ENCODE assay signal across 8 cellular contexts in the genomic region with DNA sequence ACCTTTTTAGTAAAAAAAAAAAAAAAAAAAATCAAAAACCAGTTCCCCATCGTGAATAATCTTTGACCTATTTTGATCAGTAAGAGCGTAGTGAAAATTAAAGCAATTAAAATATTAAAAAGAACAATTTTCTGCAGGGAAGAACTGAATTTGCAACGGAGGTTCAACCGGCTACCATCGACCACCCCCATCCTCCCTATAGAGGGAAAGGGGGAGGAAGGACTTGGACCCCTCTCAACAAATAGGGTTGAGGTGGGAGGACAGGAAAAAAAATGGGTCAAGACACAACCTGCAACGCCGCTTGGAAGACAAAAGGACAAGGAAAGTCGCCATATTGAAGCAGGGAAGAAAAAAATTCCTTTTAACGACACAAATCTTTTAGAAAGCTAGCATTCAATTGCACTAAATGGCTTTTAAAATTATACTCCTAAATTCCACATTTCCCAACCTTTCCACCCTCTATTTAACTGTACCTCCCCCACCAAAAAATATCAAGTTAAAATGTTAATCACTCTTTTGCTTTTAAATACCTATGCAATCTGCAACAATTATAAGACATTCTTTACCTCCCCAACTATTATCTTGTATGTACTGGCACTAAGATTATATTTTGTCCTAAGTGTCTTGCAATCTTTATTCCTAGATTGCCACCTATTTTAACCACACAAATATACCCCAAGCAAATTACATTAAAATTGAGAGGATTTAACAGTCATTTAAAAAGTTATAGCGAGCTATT. TPM values are rescaled to one million over a fixed set of nuclear protein-coding genes. Genes with fewer than 3 reads are reported as not detected.
A peak's percentile ranks its signal among the peaks of the same experiment; 100 is the strongest.
DNase-seq lines count a peak whose midpoint lies in the region; ATAC-seq and TF ChIP-seq lines count a peak whose summit lies in the region.

No MANE protein-coding gene starts in this region.

- intact Hi-C loops in adrenal gland (cut with DNase I): no loop called here

- H4K20me1 ChIP-seq in OCI-LY1 (ENCODE audit: insufficient read depth, low read length): no peaks in the 10 kb centered on the region

- no peak for TF ChIP-seq POLR2A in adrenal gland (IDR thresholded peaks at IDR 0.05)

- TF ChIP-seq CTCF in OCI-LY1 (IDR thresholded peaks at IDR 0.05; ENCODE audit: low read length): no peak
- TF ChIP-seq CTCF in adrenal gland (IDR thresholded peaks at IDR 0.05): no peak
- TF ChIP-seq CTCF in right atrium auricular region (IDR thresholded peaks at IDR 0.05): no peak
- TF ChIP-seq CTCF in progenitor cell of endocrine pancreas (IDR thresholded peaks at IDR 0.05; ENCODE audit: unreplicated experiment): no peak

- H3K4me3 ChIP-seq in HUES6 (ENCODE audit: low read depth, low read length): peak overlapping the region; percentile 82
- H3K4me3 ChIP-seq in OCI-LY1 (ENCODE audit: low read depth, low read length, poor library complexity, severe bottlenecking): peak overlapping the region; percentile 97
- peak overlapping the region in 3 of 4 donors; percentile 61 to 81 (median 73) for H3K4me3 ChIP-seq in adrenal gland
- peak overlapping the region; percentile 78 to 95 for H3K4me3 ChIP-seq in right atrium auricular region

- peaks cover 34% of the 10 kb centered on the region for H3K4me1 Mint-ChIP-seq in progenitor cell of endocrine pancreas (ENCODE audit: low read depth)

- ATAC-seq in GM19463 (IDR thresholded peaks at IDR 0.05; ENCODE audit: unreplicated experiment) (no peak), GM18907 (IDR thresholded peaks at IDR 0.05; ENCODE audit: unreplicated experiment) (no peak)

- no peak overlapping the region for H2AFZ ChIP-seq in OCI-LY1 (ENCODE audit: low read length)

- H3K79me2 ChIP-seq in OCI-LY1 (ENCODE audit: insufficient read depth, low read length): peaks cover 42% of the 10 kb centered on the region

- no peaks in the 10 kb centered on the region for H3K9me3 Mint-ChIP-seq in progenitor cell of endocrine pancreas (ENCODE audit: low read depth)

- H3K9ac ChIP-seq in HUES6 (ENCODE audit: low read length) (peak overlapping the region; percentile 98), OCI-LY1 (ENCODE audit: low read length) (peak overlapping the region; percentile 99)

- peak overlapping the region; percentile 88 for H3K4me2 ChIP-seq in OCI-LY1 (ENCODE audit: low read length)

- H3K9me3 ChIP-seq in HUES6 (ENCODE audit: control insufficient read depth, insufficient read depth, low read depth, low read length) (no peaks in the 10 kb centered on the region), OCI-LY1 (ENCODE audit: low read length) (no peaks in the 10 kb centered on the region), adrenal gland (replicated peaks in 1 of 3) (no peaks in the 10 kb centered on the region), right atrium auricular region (no peaks in the 10 kb centered on the region)

- DNase-seq in COR-L47 (lab: John Stamatoyannopoulos, UW) (peak; percentile 51), adrenal gland (peak in 6 of 7 donors; percentile 48 to 81 (median 56)), right atrium auricular region (ENCODE audit: low spot score) (no peak), progenitor cell of endocrine pancreas (ENCODE audit: low spot score, unreplicated experiment) (no peak)

- peaks cover 25% of the 10 kb centered on the region for H3K36me3 Mint-ChIP-seq in progenitor cell of endocrine pancreas (ENCODE audit: insufficient read depth)

- peaks cover 23% of the 10 kb centered on the region for H3K4me1 ChIP-seq in HUES6 (ENCODE audit: control insufficient read depth, insufficient read depth, low read length)
- peaks cover 44% of the 10 kb centered on the region for H3K4me1 ChIP-seq in OCI-LY1 (ENCODE audit: insufficient read depth, low read length, severe bottlenecking)
- H3K4me1 ChIP-seq in adrenal gland (replicated peaks in 1 of 2): peaks cover 10 to 51% of the 10 kb centered on the region in 2 donors
- peaks cover 0 to 58% of the 10 kb centered on the region in 2 donors for H3K4me1 ChIP-seq in right atrium auricular region

- peaks cover 46% of the 10 kb centered on the region for H3K36me3 ChIP-seq in HUES6 (ENCODE audit: control insufficient read depth, insufficient read depth, low read length)
- peaks cover 73% of the 10 kb centered on the region for H3K36me3 ChIP-seq in OCI-LY1 (ENCODE audit: insufficient read depth, low read length)
- H3K36me3 ChIP-seq in adrenal gland (replicated peaks in 1 of 2): peaks cover 0 to 27% of the 10 kb centered on the region in 2 donors
- H3K36me3 ChIP-seq in right atrium auricular region: peaks cover 27% of the 10 kb centered on the region

- H3F3A ChIP-seq in OCI-LY1 (ENCODE audit: insufficient read depth, low read length): 0 out of 2 replicates have a peak, but pooled peaks cover 2% of the 10 kb centered on the region

- H3K27me3 ChIP-seq in HUES6 (ENCODE audit: control insufficient read depth, insufficient read depth, low read length) (no peaks in the 10 kb centered on the region), OCI-LY1 (ENCODE audit: insufficient read depth, low read length) (no peaks in the 10 kb centered on the region), adrenal gland (no peaks in the 10 kb centered on the region), right atrium auricular region (no peaks in the 10 kb centered on the region)

- 0 to 1% (median 0%) methylated on average over 10 of the region's 10 CpGs for WGBS in adrenal gland, 4 donors

- H3K4me3 Mint-ChIP-seq in progenitor cell of endocrine pancreas (ENCODE audit: low read depth): peak overlapping the region; percentile 100

- peak overlapping the region; percentile 100 for H3K27ac Mint-ChIP-seq in progenitor cell of endocrine pancreas

- H3K27me3 Mint-ChIP-seq in progenitor cell of endocrine pancreas: no peaks in the 10 kb centered on the region

- H3K9me2 ChIP-seq in OCI-LY1 (ENCODE audit: low read depth, low read length): no peaks in the 10 kb centered on the region

- H3K27ac ChIP-seq in HUES6 (ENCODE audit: low read depth, low read length): peak overlapping the region; percentile 96
- peak overlapping the region; percentile 93 for H3K27ac ChIP-seq in OCI-LY1 (ENCODE audit: low read depth, low read length, poor library complexity, severe bottlenecking)
- H3K27ac ChIP-seq in adrenal gland: peak overlapping the region; percentile 89 to 96 (median 95)
- H3K27ac ChIP-seq in right atrium auricular region: peak overlapping the region; percentile 97

RNA-seq across cellular contexts. Expression of a gene that starts 1.7 kb away (rescaled TPM):
- total RNA-seq in adrenal gland (100 to 1,000 TPM in 1 of 8 donors, 10 to 100 TPM in 7; 33.3 to 102 (median 72.0) TPM), right atrium auricular region (10 to 100 TPM; 18.4 to 20.6 TPM), progenitor cell of endocrine pancreas (141 and 142 TPM in 2 replicates)
- polyA plus RNA-seq in adrenal gland: 10 to 100 TPM; 28.8 to 99.1 (median 61.1) TPM

RNA-seq across cellular contexts. Expression of a gene that starts 2.3 kb away (rescaled TPM):
- total RNA-seq in adrenal gland: 100 to 1,000 TPM in 1 of 8 donors, 10 to 100 TPM in 7; 51.0 to 105 (median 74.8) TPM
- polyA plus RNA-seq in adrenal gland: 10 to 100 TPM; 43.0 to 90.5 (median 48.5) TPM
- total RNA-seq in right atrium auricular region: 10 to 100 TPM; 65.6 to 87.7 TPM
- total RNA-seq in progenitor cell of endocrine pancreas: 27.5 and 28.2 TPM in 2 replicates

RNA-seq across cellular contexts. Expression of a gene that starts 11.3 kb away (rescaled TPM):
- total RNA-seq in adrenal gland (10 to 100 TPM in 1 of 8 donors, 1 to 10 TPM in 6, under 1 TPM in 1; 0.78 to 10.1 (median 5.9) TPM), right atrium auricular region (1 to 10 TPM; 1.6 to 1.8 TPM), progenitor cell of endocrine pancreas (71.2 and 74.2 TPM in 2 replicates)
- 10 to 100 TPM; 10.1 to 16.3 (median 13.0) TPM for polyA plus RNA-seq in adrenal gland

RNA-seq across cellular contexts. Expression of a gene that starts 31.5 kb away (rescaled TPM):
- total RNA-seq in adrenal gland (10 to 100 TPM in 7 of 8 donors, 1 to 10 TPM in 1; 1.8 to 25.7 (median 17.3) TPM), right atrium auricular region (10 to 100 TPM; 28.3 to 29.4 TPM), progenitor cell of endocrine pancreas (18.8 and 19.5 TPM in 2 replicates)
- 10 to 100 TPM; 20.0 to 73.7 (median 49.7) TPM for polyA plus RNA-seq in adrenal gland

RNA-seq across cellular contexts. Expression of a gene that starts 44.1 kb away (rescaled TPM):
- total RNA-seq in adrenal gland (10 to 100 TPM; 24.6 to 53.1 (median 36.2) TPM), right atrium auricular region (10 to 100 TPM; 33.9 to 41.3 TPM), progenitor cell of endocrine pancreas (72.0 and 78.7 TPM in 2 replicates)
- polyA plus RNA-seq in adrenal gland: 10 to 100 TPM; 18.7 to 75.2 (median 41.3) TPM

Comparison
In these comparisons a context has a peak if more than half of its experiments do, and no peak if none do; other contexts are left out.
1. DNase-seq: peak in COR-L47 (single experiment) and adrenal gland (6 of 7); none in right atrium auricular region (single experiment) and progenitor cell of endocrine pancreas (single experiment).
2. Peak in every context shown above with its lines, with median percentiles within 50 percentile points of each other: H3K27ac ChIP-seq and H3K4me3 ChIP-seq.